8 cellular contexts compared by ENCODE assay signal in genomic region chr1:147541672-147542548, GRCh38. TPM values are rescaled to one million over a fixed set of nuclear protein-coding genes. Genes with fewer than 3 reads are reported as not detected.
DNase-seq lines count a peak whose midpoint lies in the region; ATAC-seq, FAIRE-seq and TF ChIP-seq lines count a peak whose summit lies in the region.

No MANE protein-coding gene starts in this region.

- FAIRE-seq in H54 (lab: Jason Lieb, UNC), result no peak

- TF ChIP-seq CTCF in Loucy (conservative IDR thresholded peaks at IDR 0.05; ENCODE audit: low read length), result no peak
- TF ChIP-seq CTCF in sigmoid colon (IDR thresholded peaks at IDR 0.05), result no peak

- peak; percentile 66 for DNase-seq in D341Med (ENCODE audit: low spot score)
- DNase-seq in activated naive CD8-positive, alpha-beta T cell treated with anti-CD3 and anti-CD28 coated beads, Interleukin-2, amount 10 ng/mL, durations not matched to agents 7 days and 5 days, result peak; percentile 56
- peak in 46 of 51 donors; percentile 5 to 87 (median 52) for DNase-seq in hypothalamus (lab: John Stamatoyannopoulos, UW)
- peak; percentile 85 for DNase-seq in sigmoid colon
- no peak for DNase-seq in H54 (ENCODE audit: insufficient read length, low spot score)

- intact Hi-C loops in sigmoid colon (cut with DNase I), result loop anchor here (1.0 kb wide), 1 partner anchor 57 kb away; no protein-coding TSS in a partner anchor

- H3K4me1 Mint-ChIP-seq in activated naive CD8-positive, alpha-beta T cell treated with anti-CD3 and anti-CD28 coated beads, Interleukin-2, amount 10 ng/mL, durations not matched to agents 7 days and 5 days, result peaks cover 40% of the 10 kb centered on the region

- H3K27me3 ChIP-seq in Loucy (ENCODE audit: insufficient read depth, low read length, poor library complexity, severe bottlenecking), result no peaks in the 10 kb centered on the region
- no peaks in the 10 kb centered on the region for H3K27me3 ChIP-seq in sigmoid colon

- no peaks in the 10 kb centered on the region for H4K20me1 ChIP-seq in Loucy (ENCODE audit: insufficient read depth, low read length, poor library complexity, severe bottlenecking)

- H3K27ac Mint-ChIP-seq in activated naive CD8-positive, alpha-beta T cell treated with anti-CD3 and anti-CD28 coated beads, Interleukin-2, amount 10 ng/mL, durations not matched to agents 7 days and 5 days, result no peak overlapping the region

- TF ChIP-seq POLR2A in sigmoid colon (IDR thresholded peaks at IDR 0.05) (peak in 1 of 2 donors; percentile 15), H54 (IDR thresholded peaks at IDR 0.05; ENCODE audit: low read depth, low read length) (no peak)

- H3K36me3 Mint-ChIP-seq in activated naive CD8-positive, alpha-beta T cell treated with anti-CD3 and anti-CD28 coated beads, Interleukin-2, amount 10 ng/mL, durations not matched to agents 7 days and 5 days, result peaks cover 5% of the 10 kb centered on the region

- peak overlapping the region; percentile 83 for H3K4me3 ChIP-seq in Loucy (ENCODE audit: low read length, poor library complexity, severe bottlenecking)
- H3K4me3 ChIP-seq in sigmoid colon, result peak overlapping the region; percentile 55 to 68 (median 62)

- H3K79me2 ChIP-seq in Loucy (ENCODE audit: insufficient read depth, low read length), result peaks cover 3% of the 10 kb centered on the region; the same call in 1 of the 2 replicates

- H3K27me3 Mint-ChIP-seq in activated naive CD8-positive, alpha-beta T cell treated with anti-CD3 and anti-CD28 coated beads, Interleukin-2, amount 10 ng/mL, durations not matched to agents 7 days and 5 days, result peaks cover 5% of the 10 kb centered on the region

- peak overlapping the region; percentile 97 for H2AFZ ChIP-seq in Loucy (ENCODE audit: low read length)

- H3K9me3 ChIP-seq in Loucy (ENCODE audit: insufficient read depth, low read depth, low read length) (no peaks in the 10 kb centered on the region), sigmoid colon (no peaks in the 10 kb centered on the region)

- H3K9me2 ChIP-seq in Loucy (replicated peaks; ENCODE audit: low read depth, low read length), result no peaks in the 10 kb centered on the region

- peak; percentile 31 for ATAC-seq in activated naive CD8-positive, alpha-beta T cell treated with anti-CD3 and anti-CD28 coated beads, Interleukin-2, amount 10 ng/mL, durations not matched to agents 7 days and 5 days (ENCODE audit: low read depth)
- no peak for ATAC-seq in GM21723 (IDR thresholded peaks at IDR 0.05; ENCODE audit: unreplicated experiment)
- no peak for ATAC-seq in GM18520 (IDR thresholded peaks at IDR 0.05; ENCODE audit: unreplicated experiment)

- 4 to 10% methylated on average over 29 of the region's 29 CpGs for WGBS in sigmoid colon, 2 donors

- peaks cover 42% of the 10 kb centered on the region for H3K4me1 ChIP-seq in Loucy (ENCODE audit: insufficient read depth, low read length, poor library complexity, severe bottlenecking)
- H3K4me1 ChIP-seq in sigmoid colon, result peaks cover 0 to 62% (median 44%) of the 10 kb centered on the region in 4 donors

- POLR2A ChIA-PET in activated naive CD8-positive, alpha-beta T cell treated with anti-CD3 and anti-CD28 coated beads, Interleukin-2, amount 10 ng/mL, durations not matched to agents 7 days and 5 days (lab: Charles Lee), result interaction anchor here (0.6 to 3.6 kb wide), 8 partner anchors 13 to 129 kb away, joined by 3 to 33 read pairs (median 4); no protein-coding TSS in a partner anchor

- no peak for TF ChIP-seq EP300 in sigmoid colon (IDR thresholded peaks at IDR 0.05)

- H3K36me3 ChIP-seq in Loucy (ENCODE audit: insufficient read depth, low read length) (no peaks in the 10 kb centered on the region), sigmoid colon (no peaks in the 10 kb centered on the region)

- no peak overlapping the region for H3K4me3 Mint-ChIP-seq in activated naive CD8-positive, alpha-beta T cell treated with anti-CD3 and anti-CD28 coated beads, Interleukin-2, amount 10 ng/mL, durations not matched to agents 7 days and 5 days

- H3K4me2 ChIP-seq in Loucy (ENCODE audit: low read depth, low read length, poor library complexity, severe bottlenecking), result peak overlapping the region; percentile 76

- peak overlapping the region; percentile 84 for H3K9ac ChIP-seq in Loucy (ENCODE audit: low read depth, low read length, poor library complexity, severe bottlenecking)

- peak overlapping the region; percentile 94 to 97 (median 95) for H3K27ac ChIP-seq in sigmoid colon

- no peaks in the 10 kb centered on the region for H3K9me3 Mint-ChIP-seq in activated naive CD8-positive, alpha-beta T cell treated with anti-CD3 and anti-CD28 coated beads, Interleukin-2, amount 10 ng/mL, durations not matched to agents 7 days and 5 days

- H3F3A ChIP-seq in Loucy (ENCODE audit: low read depth), result peaks cover 11% of the 10 kb centered on the region; the same call in 1 of the 2 replicates

RNA-seq across cellular contexts. Expression of gene BCL9, which starts 0.6 kb away (rescaled TPM):
- total RNA-seq in activated naive CD8-positive, alpha-beta T cell treated with anti-CD3 and anti-CD28 coated beads, Interleukin-2, amount 10 ng/mL, durations not matched to agents 7 days and 5 days, result 10 to 100 TPM; 15.1 to 16.2 TPM
- total RNA-seq in sigmoid colon, result 10 to 100 TPM; 12.8 to 21.9 (median 15.4) TPM
- 10 to 100 TPM in 1 of 3 donors, 1 to 10 TPM in 2; 2.5 to 12.0 (median 3.0) TPM for polyA plus RNA-seq in sigmoid colon
